In genomic region chr22:41482319-41482935, GRCh38 we compare ENCODE assay signal across 9 cellular contexts. TPM values are rescaled to one million over a fixed set of nuclear protein-coding genes. Genes with fewer than 3 reads are reported as not detected.
A peak's percentile ranks its signal among the peaks of the same experiment; 100 is the strongest.
DNase-seq lines count a peak whose midpoint lies in the region; ATAC-seq and TF ChIP-seq lines count a peak whose summit lies in the region.
"Had no signal": no experiment of that assay in that cellular context is flagged by ENCODE, and none has a peak within 500 bp of the region (broad histone marks: within the 10 kb centered on the region; RNA-seq: fewer than 3 reads in every experiment).

No MANE protein-coding gene starts in this region.

- ATAC-seq in HG02798 (IDR thresholded peaks at IDR 0.05; ENCODE audit: poor library complexity, unreplicated experiment): no peak
- ATAC-seq: activated T-cell treated with anti-CD3 and anti-CD28 coated beads, Interleukin-2, amount 50 U/mL, for 72 hours had no signal

- H2AK5ac ChIP-seq in trophoblast cell (ENCODE audit: low read length): no peak overlapping the region

- H3K18ac ChIP-seq in trophoblast cell (ENCODE audit: low read length): peak overlapping the region; percentile 18

- no CpG with 5 or more reads among the region's 2 CpGs for WGBS in trophoblast cell (ENCODE audit: extremely low coverage, insufficient coverage, insufficient read length)

- H3K27ac ChIP-seq in dorsolateral prefrontal cortex: peak overlapping the region; percentile 19 to 98 (median 91)
- no peak overlapping the region for H3K27ac ChIP-seq in trophoblast cell (ENCODE audit: low read depth, low read length)

- H2AFZ ChIP-seq in trophoblast cell (ENCODE audit: insufficient read depth, low read length, poor library complexity): no peak overlapping the region

- H3K14ac ChIP-seq in trophoblast cell (ENCODE audit: low read length): no peak overlapping the region

- DNase-seq in EL (peak; percentile 50), MG63 (peak; percentile 21), dorsolateral prefrontal cortex (no peak), trophoblast cell (no peak), NCI-H1417 (lab: John Stamatoyannopoulos, UW) (no peak), NCI-H1417 treated with DMSO at 0.1 percent for 48 hours (lab: John Stamatoyannopoulos, UW) (no peak), COLO829 (ENCODE audit: low spot score) (no peak)
- DNase-seq: activated T-cell treated with anti-CD3 and anti-CD28 coated beads, Interleukin-2, amount 50 U/mL, for 72 hours had no signal

- intact Hi-C loops in dorsolateral prefrontal cortex (cut with DNase I): no loop called here

- H2BK12ac ChIP-seq in trophoblast cell (ENCODE audit: low read length): no peak overlapping the region

- H4K12ac ChIP-seq in trophoblast cell (ENCODE audit: low read depth, low read length): no peak overlapping the region

- no peak overlapping the region for H3K9ac ChIP-seq in trophoblast cell (ENCODE audit: low read length)

- no peak overlapping the region for H2BK120ac ChIP-seq in trophoblast cell (ENCODE audit: insufficient read depth, low read length, poor library complexity)

- no peak overlapping the region for H2BK5ac ChIP-seq in trophoblast cell (ENCODE audit: low read depth, low read length, poor library complexity)

- no peak overlapping the region for H3K4ac ChIP-seq in trophoblast cell (ENCODE audit: low read depth, low read length)

- H3K27me3 ChIP-seq in MG63 (no peaks in the 10 kb centered on the region), dorsolateral prefrontal cortex (no peaks in the 10 kb centered on the region), trophoblast cell (ENCODE audit: insufficient read depth, low read length) (no peaks in the 10 kb centered on the region)

- H3K4me3 ChIP-seq in MG63 (no peak overlapping the region), dorsolateral prefrontal cortex (peak overlapping the region in 2 of 59 donors; percentile 3 to 8), trophoblast cell (ENCODE audit: low read depth, low read length) (no peak overlapping the region)

- no peak overlapping the region for H3K23ac ChIP-seq in trophoblast cell (ENCODE audit: low read length)

- no peak for TF ChIP-seq CTCF in dorsolateral prefrontal cortex (IDR thresholded peaks at IDR 0.05 in 54 of 56, conservative IDR thresholded peaks at IDR 0.05 in 2 of 56; ENCODE audit: low read depth in 1 of 56, partially characterized antibody in 56 of 56)

- H4K91ac ChIP-seq in trophoblast cell (ENCODE audit: low read depth, low read length): no peak overlapping the region

- no peaks in the 10 kb centered on the region for H3K79me1 ChIP-seq in trophoblast cell (ENCODE audit: low read length)

- H3K9me3 ChIP-seq in MG63: no peaks in the 10 kb centered on the region
- H3K9me3 ChIP-seq in trophoblast cell (ENCODE audit: insufficient read depth, low read depth, low read length): no peaks in the 10 kb centered on the region

- H3K79me2 ChIP-seq in trophoblast cell (ENCODE audit: control insufficient read depth, insufficient read depth, low read length, poor library complexity): no peaks in the 10 kb centered on the region

- H3K36me3 ChIP-seq in MG63 (peaks cover 7% of the 10 kb centered on the region), trophoblast cell (ENCODE audit: control insufficient read depth in 1 of 2, insufficient read depth in 2 of 2, low read length in 2 of 2) (peaks cover 0 to 2% of the 10 kb centered on the region in 2 experiments)

- H3K4me2 ChIP-seq in trophoblast cell (ENCODE audit: low read length): no peak overlapping the region

- H3K4me1 ChIP-seq in trophoblast cell (ENCODE audit: control insufficient read depth in 1 of 2, insufficient read depth in 2 of 2, low read length in 2 of 2): peaks cover 0 to 3% of the 10 kb centered on the region in 2 experiments

- no peak overlapping the region for H4K8ac ChIP-seq in trophoblast cell (ENCODE audit: low read depth, low read length)

RNA-seq across cellular contexts. Expression of gene ACO2, which starts 13.5 kb away (rescaled TPM):
- total RNA-seq in MG63 (2014; rRNA removed; shearing (Covaris generic); ENCODE audit: low replicate concordance): 53.2 and 90.1 TPM in 2 replicates
- total RNA-seq in dorsolateral prefrontal cortex: 100 to 1,000 TPM; 173 to 339 (median 261) TPM
- polyA plus RNA-seq in trophoblast cell (2013): 63.0 and 64.1 TPM in 2 replicates

RNA-seq across cellular contexts. Expression of gene PHF5A, which starts 13.9 kb away (rescaled TPM):
- total RNA-seq in MG63 (2014; rRNA removed; shearing (Covaris generic); ENCODE audit: low replicate concordance): 101 and 111 TPM in 2 replicates
- 10 to 100 TPM; 10.3 to 36.8 (median 22.3) TPM for total RNA-seq in dorsolateral prefrontal cortex
- polyA plus RNA-seq in trophoblast cell (2013): 46.3 and 48.1 TPM in 2 replicates

RNA-seq across cellular contexts. Expression of gene TOB2, which starts 35.8 kb away (rescaled TPM):
- 26.2 and 36.0 TPM in 2 replicates for total RNA-seq in MG63 (2014; rRNA removed; shearing (Covaris generic); ENCODE audit: low replicate concordance)
- 100 to 1,000 TPM in 4 of 120 experiments, 10 to 100 TPM in 116; 33.6 to 113 (median 52.3) TPM for total RNA-seq in dorsolateral prefrontal cortex
- 30.8 and 31.2 TPM in 2 replicates for polyA plus RNA-seq in trophoblast cell (2013)

Comparison
In these comparisons a context has a peak if more than half of its experiments do, and no peak if none do; other contexts are left out.
1. DNase-seq: peak in EL (single experiment) and MG63 (single experiment); none in dorsolateral prefrontal cortex (0 of 10), trophoblast cell (0 of 2), NCI-H1417 (0 of 3), NCI-H1417 treated with DMSO at 0.1 percent for 48 hours (single experiment) and COLO829 (single experiment).